Comparison of ENCODE assay signal across 8 cellular contexts in genomic region chr1:36650200-36651065, GRCh38.
A peak's percentile ranks its signal among the peaks of the same experiment; 100 is the strongest.
DNase-seq lines count a peak whose midpoint lies in the region; ATAC-seq and TF ChIP-seq lines count a peak whose summit lies in the region.

No MANE protein-coding gene starts in this region.

- H3K27ac ChIP-seq in GM23338 (ENCODE audit: low read depth) (no peak overlapping the region), endodermal cell (ENCODE audit: low read depth, low read length) (no peak overlapping the region)

- no peaks in the 10 kb centered on the region for H3K27me3 ChIP-seq in GM23338 (ENCODE audit: insufficient read depth)
- no peaks in the 10 kb centered on the region for H3K27me3 ChIP-seq in endodermal cell (ENCODE audit: control insufficient read depth, insufficient read depth, low read length, poor library complexity, severe bottlenecking)

- CTCF ChIA-PET in AG04449 (lab: Yijun Ruan, JAX): interaction anchor here (0.8 to 1.3 kb wide), 9 partner anchors 8 to 134 kb away, joined by 3 to 5 read pairs (median 3); no protein-coding TSS in a partner anchor

- H3K4me2 ChIP-seq in GM23338: no peak overlapping the region

- WGBS in endodermal cell (ENCODE audit: insufficient coverage in 1 of 2, insufficient read length in 1 of 2), 2 experiments: 65 to 79% methylated on average over 8 to 13 of the region's 14 CpGs

- H3K79me2 ChIP-seq in GM23338 (replicated peaks; ENCODE audit: insufficient read depth): no peaks in the 10 kb centered on the region

- no peak overlapping the region for H3K9ac ChIP-seq in endodermal cell (ENCODE audit: extremely low read depth, low read length, poor library complexity, severe bottlenecking)

- H3K36me3 ChIP-seq in GM23338 (ENCODE audit: insufficient read depth) (no peaks in the 10 kb centered on the region), endodermal cell (ENCODE audit: control insufficient read depth, insufficient read depth, low read length) (no peaks in the 10 kb centered on the region)

- peak overlapping the region; percentile 35; the same call in 1 of the 2 replicates for H2AFZ ChIP-seq in GM23338

- peaks cover 5% of the 10 kb centered on the region for H3K27me3 Mint-ChIP-seq in GM23338 (ENCODE audit: insufficient read depth, low read depth, poor library complexity)
- H3K27me3 Mint-ChIP-seq in endodermal cell (ENCODE audit: insufficient read depth): peaks cover 15% of the 10 kb centered on the region

- H3K36me3 Mint-ChIP-seq in GM23338 (ENCODE audit: low read depth) (no peaks in the 10 kb centered on the region; the same call in 2 of the 3 replicates), endodermal cell (ENCODE audit: low read depth) (no peaks in the 10 kb centered on the region)

- no peak overlapping the region for H3K27ac Mint-ChIP-seq in GM23338
- no peak overlapping the region for H3K27ac Mint-ChIP-seq in endodermal cell

- H4K20me1 ChIP-seq in GM23338 (replicated peaks; ENCODE audit: insufficient read depth): no peaks in the 10 kb centered on the region; the same call in 1 of the 2 replicates

- no peaks in the 10 kb centered on the region for H3K4me1 ChIP-seq in GM23338 (ENCODE audit: insufficient read depth)
- peaks cover 7% of the 10 kb centered on the region for H3K4me1 ChIP-seq in endodermal cell (ENCODE audit: control insufficient read depth, insufficient read depth, low read length)

- DNase-seq in AG04449 (ENCODE audit: low read depth, low spot score) (no peak), GM23338 (ENCODE audit: low spot score) (peak; percentile 84), NCI-H524 treated with DMSO at 0.1 percent for 48 hours (lab: John Stamatoyannopoulos, UW) (peak; percentile 24), endodermal cell (peak; percentile 94), middle frontal gyrus (ENCODE audit: extremely low spot score, low spot score) (peak; percentile 18)
- peak; percentile 83 for DNase-seq in activated CD8-positive, alpha-beta memory T cell treated with anti-CD3 and anti-CD28 coated beads for 24 hours
- peak; percentile 85 for DNase-seq in stimulated activated CD8-positive, alpha-beta memory T cell treated with anti-CD3 and anti-CD28 coated beads, Interleukin-4, amount 100 ng/mL, for 48 hours

- POLR2A ChIA-PET in AG04449 (lab: Yijun Ruan, JAX): no interaction called here

- no peaks in the 10 kb centered on the region; the same call in 2 of the 3 replicates for H3K9me3 Mint-ChIP-seq in GM23338
- no peaks in the 10 kb centered on the region for H3K9me3 Mint-ChIP-seq in endodermal cell

- H3K9me3 ChIP-seq in endodermal cell (ENCODE audit: control insufficient read depth, low read length): no peaks in the 10 kb centered on the region

- peak; percentile 92 for ATAC-seq in GM23338
- ATAC-seq in HG03095 (IDR thresholded peaks at IDR 0.05; ENCODE audit: unreplicated experiment): no peak

- H3K4me3 ChIP-seq in AG04449 (ENCODE audit: low read depth, low read length) (no peak overlapping the region), GM23338 (no peak overlapping the region), endodermal cell (ENCODE audit: low read length) (no peak overlapping the region)

- peak; percentile 84 for TF ChIP-seq CTCF in AG04449 (IDR thresholded peaks at IDR 0.05; ENCODE audit: insufficient read depth, low read length, missing control alignments)
- peak; percentile 86 to 87 for TF ChIP-seq CTCF in GM23338 (conservative IDR thresholded peaks at IDR 0.05; ENCODE audit: low read depth in 2 of 2)
- TF ChIP-seq CTCF in endodermal cell (conservative IDR thresholded peaks at IDR 0.05): peak; percentile 93

- peaks cover 7% of the 10 kb centered on the region; the same call in 2 of the 3 replicates for H3K4me1 Mint-ChIP-seq in GM23338
- H3K4me1 Mint-ChIP-seq in endodermal cell: peaks cover 17% of the 10 kb centered on the region

- H3K9me2 ChIP-seq in GM23338 (ENCODE audit: insufficient read depth): no peaks in the 10 kb centered on the region

- H3K4me3 Mint-ChIP-seq in GM23338 (no peak overlapping the region), endodermal cell (no peak overlapping the region)

- H3F3A ChIP-seq in GM23338 (replicated peaks; ENCODE audit: low read depth): no peaks in the 10 kb centered on the region

TF ChIP-seq in GM23338, 12 proteins besides CTCF, POLR2A, EP300 and RAD21:
- peak; percentile 21; the same call in 1 of the 2 replicates for TF ChIP-seq CREB1 (CRISPR knock-in tag; IDR thresholded peaks at IDR 0.05; ENCODE audit: low read depth)
- no peak for TF ChIP-seq REST (IDR thresholded peaks at IDR 0.05; ENCODE audit: unreplicated experiment)
